13 cellular contexts compared by ENCODE assay signal in the genomic region with DNA sequence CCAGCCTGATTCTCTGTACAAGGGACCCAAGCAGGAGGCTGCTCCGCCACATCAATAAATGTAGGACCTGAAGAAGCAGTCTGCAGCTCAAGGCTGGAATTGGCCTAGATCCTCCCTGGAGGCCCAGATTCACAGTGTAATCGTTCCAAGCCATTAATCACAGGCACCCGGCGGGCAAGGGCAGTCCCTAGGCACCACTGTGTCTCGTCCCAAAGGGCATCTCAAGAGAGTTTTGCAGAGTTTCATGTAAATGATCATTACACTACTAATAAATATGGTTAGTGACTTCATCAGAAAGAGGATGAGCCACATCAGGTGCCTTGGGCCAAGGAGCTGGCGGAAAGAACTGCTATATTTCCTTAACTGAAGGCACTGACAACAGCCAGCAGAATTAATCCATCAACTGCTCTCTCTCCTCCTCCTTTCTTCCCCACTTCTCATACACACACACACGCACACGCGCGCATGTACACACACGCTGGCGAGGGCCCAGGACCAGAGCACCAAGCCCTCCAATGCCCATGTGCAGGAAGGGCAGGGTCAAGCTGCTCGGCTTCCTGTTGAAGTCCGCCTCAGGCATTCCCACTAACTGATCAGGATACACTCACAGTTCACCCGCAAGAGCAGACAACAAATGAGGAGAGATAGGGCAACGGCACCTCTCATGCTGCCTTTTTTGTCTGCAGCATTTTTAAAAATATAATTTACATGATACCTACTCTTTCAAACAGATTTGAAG. TPM values are rescaled to one million over a fixed set of nuclear protein-coding genes. Genes with fewer than 3 reads are reported as not detected.
DNase-seq lines count a peak whose midpoint lies in the region; ATAC-seq, FAIRE-seq and TF ChIP-seq lines count a peak whose summit lies in the region.
"Had no signal": no experiment of that assay in that cellular context is flagged by ENCODE, and none has a peak within 500 bp of the region (broad histone marks: within the 10 kb centered on the region; RNA-seq: fewer than 3 reads in every experiment).

No MANE protein-coding gene starts in this region.

- H3K9me3 ChIP-seq in SK-N-MC (ENCODE audit: low read depth, low read length) (no peaks in the 10 kb centered on the region), psoas muscle (no peaks in the 10 kb centered on the region)
- H3K9me3 ChIP-seq: ovary, stomach had no signal

- no peak overlapping the region for H3K9ac ChIP-seq in SK-N-MC (ENCODE audit: insufficient read length)

- no peaks in the 10 kb centered on the region for H3K27me3 ChIP-seq in psoas muscle (ENCODE audit: insufficient read depth in 3 of 3, low read length in 2 of 3)
- H3K27me3 ChIP-seq: ovary, stomach had no signal

- peak; percentile 20 for FAIRE-seq in H54 (lab: Jason Lieb, UNC)

- H3K4me3 ChIP-seq in SK-N-MC, result no peak overlapping the region
- H3K4me3 ChIP-seq in psoas muscle, result no peak overlapping the region
- H3K4me3 ChIP-seq: ovary, stomach had no signal

- no peak for TF ChIP-seq CTCF in psoas muscle (IDR thresholded peaks at IDR 0.05)

- no peaks in the 10 kb centered on the region for H3K27me3 Mint-ChIP-seq in effector memory CD8-positive, alpha-beta T cell

- H3K4me1 Mint-ChIP-seq in effector memory CD8-positive, alpha-beta T cell (ENCODE audit: low read depth in 2 of 2), result peaks cover 0 to 11% of the 10 kb centered on the region in 2 donors

- no peaks in the 10 kb centered on the region for H3K9me3 Mint-ChIP-seq in effector memory CD8-positive, alpha-beta T cell

- H3K36me3 Mint-ChIP-seq in effector memory CD8-positive, alpha-beta T cell (ENCODE audit: insufficient read depth), result no peaks in the 10 kb centered on the region

- no peak overlapping the region for H3K4me3 Mint-ChIP-seq in effector memory CD8-positive, alpha-beta T cell

- H3K36me3 ChIP-seq in SK-N-MC (ENCODE audit: insufficient read depth, low read length), result no peaks in the 10 kb centered on the region
- no peaks in the 10 kb centered on the region for H3K36me3 ChIP-seq in psoas muscle (ENCODE audit: insufficient read depth in 1 of 2, low read depth in 1 of 2)
- H3K36me3 ChIP-seq: ovary, stomach had no signal

- peaks cover 3% of the 10 kb centered on the region for H3K4me1 ChIP-seq in psoas muscle

- DNase-seq in H54 (ENCODE audit: insufficient read length, low spot score) (no peak), SK-N-MC (ENCODE audit: low read depth, low spot score) (no peak), left cardiac atrium (peak; percentile 63), psoas muscle (peak; percentile 33 to 55), hypothalamus (lab: John Stamatoyannopoulos, UW) (no peak)
- no peak for DNase-seq in effector memory CD8-positive, alpha-beta T cell
- DNase-seq: caudate nucleus; DND-41; NCI-H2081; ovary; stimulated activated CD4-positive, alpha-beta T cell treated with anti-CD3 and anti-CD28 coated beads, Interleukin-4, amount 100 ng/mL, for 1 hour; stomach had no signal

- ATAC-seq in left cardiac atrium (peak; percentile 47 to 76), psoas muscle (no peak), HG03432 (IDR thresholded peaks at IDR 0.05; ENCODE audit: unreplicated experiment) (no peak)
- ATAC-seq in effector memory CD8-positive, alpha-beta T cell (replicated peaks), result no peak

- 0 out of 2 replicates have a peak overlapping the region, but pooled peaks have one; percentile 22 for H3K27ac ChIP-seq in SK-N-MC
- no peak overlapping the region for H3K27ac ChIP-seq in psoas muscle
- H3K27ac ChIP-seq: ovary had no signal

- H3K27ac Mint-ChIP-seq in effector memory CD8-positive, alpha-beta T cell, result no peak overlapping the region

- intact Hi-C loops in left cardiac atrium (cut with DNase I) (no loop called here), psoas muscle (cut with DNase I) (no loop called here)

- WGBS in psoas muscle, 3 donors, result 75 to 81% (median 80%) methylated on average over 16 of the region's 16 CpGs

- TF ChIP-seq POLR2A in H54 (IDR thresholded peaks at IDR 0.05; ENCODE audit: low read depth, low read length), result no peak

RNA-seq across cellular contexts. Expression of gene GNAQ, which starts 33.8 kb away (rescaled TPM):
- 10 to 100 TPM; 20.9 to 27.8 TPM for total RNA-seq in left cardiac atrium
- total RNA-seq in psoas muscle, result 10 to 100 TPM; 19.4 to 26.6 (median 24.3) TPM
- 10 to 100 TPM in 2 of 3 donors, 1 to 10 TPM in 1; 8.3 to 26.3 (median 12.2) TPM for polyA plus RNA-seq in psoas muscle

Comparison
In these comparisons a context has a peak if more than half of its experiments do, and no peak if none do; other contexts are left out.
1. DNase-seq: peak in left cardiac atrium (single experiment) and psoas muscle (2 of 2); none in H54 (single experiment), SK-N-MC (single experiment), effector memory CD8-positive, alpha-beta T cell (0 of 3) and hypothalamus (0 of 51).
2. ATAC-seq: peak in left cardiac atrium (2 of 2); none in psoas muscle (0 of 4), effector memory CD8-positive, alpha-beta T cell (single experiment) and HG03432 (single experiment).